ENCODE assay signal across 1 cellular context in the genomic region with DNA sequence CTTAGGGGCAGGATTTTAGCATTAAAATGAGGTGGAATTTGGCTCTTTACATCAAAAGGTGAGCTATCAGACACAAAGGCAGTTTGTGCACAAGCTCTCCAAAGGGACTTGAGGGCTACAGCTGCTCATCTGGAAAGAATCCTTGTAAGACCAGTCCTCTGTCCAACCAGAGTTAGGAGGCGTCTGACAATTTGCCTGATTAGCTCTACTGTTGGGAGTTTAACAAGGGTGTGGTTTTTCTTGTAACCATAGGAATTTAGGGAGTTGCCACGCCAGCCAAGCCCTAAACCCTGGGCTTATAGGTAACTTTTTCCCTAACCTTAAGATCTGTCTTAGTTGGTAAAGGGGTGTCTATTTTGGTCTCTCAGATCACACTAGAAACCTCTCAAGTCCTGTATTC. TPM values are rescaled to one million over a fixed set of nuclear protein-coding genes. Genes with fewer than 3 reads are reported as not detected.
"Had no signal": no experiment of that assay in that cellular context is flagged by ENCODE, and none has a peak within 500 bp of the region (broad histone marks: within the 10 kb centered on the region; RNA-seq: fewer than 3 reads in every experiment).

No MANE protein-coding gene starts in this region.

RNA-seq across cellular contexts. Expression of a gene that starts 55.0 kb away (rescaled TPM):
- polyA plus RNA-seq: aorta had no signal
